ENCODE assay signal across 2 cellular contexts in genomic region chr16:11333010-11333409, GRCh38.
TF ChIP-seq lines count a peak whose summit lies in the region.

No MANE protein-coding gene starts in this region.

TF ChIP-seq in HepG2, 621 proteins besides CTCF, POLR2A, EP300 and RAD21:
- TF ChIP-seq ZNF788 (CRISPR knock-in tag; IDR thresholded peaks at IDR 0.05; ENCODE audit: borderline replicate concordance) (0 out of 2 replicates have a peak, but pooled peaks have one; percentile 38), ZBTB39 (CRISPR knock-in tag; IDR thresholded peaks at IDR 0.05) (0 out of 2 replicates have a peak, but pooled peaks have one; percentile 25), TGIF2 (CRISPR knock-in tag; IDR thresholded peaks at IDR 0.05) (no peak), NFATC3 (CRISPR knock-in tag; IDR thresholded peaks at IDR 0.05) (no peak), ZNF530 (CRISPR knock-in tag; IDR thresholded peaks at IDR 0.05; ENCODE audit: low read depth) (no peak), ADNP (CRISPR knock-in tag; IDR thresholded peaks at IDR 0.05) (peak; percentile 18; the same call in 1 of the 2 replicates), ZSCAN31 (CRISPR knock-in tag; IDR thresholded peaks at IDR 0.05; ENCODE audit: low read depth) (no peak), CENPBD1 (CRISPR knock-in tag; IDR thresholded peaks at IDR 0.05; ENCODE audit: borderline replicate concordance, low read depth) (no peak), ATF6 (CRISPR knock-in tag; conservative IDR thresholded peaks at IDR 0.05) (no peak), SMAD1 (CRISPR knock-in tag; IDR thresholded peaks at IDR 0.05; ENCODE audit: borderline replicate concordance, low read depth) (no peak), HNRNPL (IDR thresholded peaks at IDR 0.05; ENCODE audit: low read depth, low read length) (no peak), HMG20A (CRISPR knock-in tag; IDR thresholded peaks at IDR 0.05; ENCODE audit: borderline replicate concordance) (no peak), TBX2 (CRISPR knock-in tag; IDR thresholded peaks at IDR 0.05; ENCODE audit: borderline replicate concordance) (0 out of 2 replicates have a peak, but pooled peaks have one; percentile 37), ZMYM3 (CRISPR knock-in tag; IDR thresholded peaks at IDR 0.05) (peak; percentile 83), RFX5 (IDR thresholded peaks at IDR 0.05; ENCODE audit: low read depth, low read length) (no peak), ZNF629 (CRISPR knock-in tag; conservative IDR thresholded peaks at IDR 0.05) (0 out of 2 replicates have a peak, but pooled peaks have one; percentile 19)

TF ChIP-seq in WTC11, 78 proteins besides CTCF, POLR2A, EP300 and RAD21:
- no peak for TF ChIP-seq IRF1 (CRISPR knock-in tag; IDR thresholded peaks at IDR 0.05)
- no peak for TF ChIP-seq IRF2 (CRISPR knock-in tag; IDR thresholded peaks at IDR 0.05; ENCODE audit: borderline replicate concordance, low read depth)
- TF ChIP-seq MYBL2 (CRISPR knock-in tag; IDR thresholded peaks at IDR 0.05), result no peak
- no peak for TF ChIP-seq FOXP1 (CRISPR knock-in tag; IDR thresholded peaks at IDR 0.05; ENCODE audit: borderline replicate concordance)
- TF ChIP-seq CDX4 (CRISPR knock-in tag; IDR thresholded peaks at IDR 0.05; ENCODE audit: borderline replicate concordance), result no peak
- TF ChIP-seq EMX1 (CRISPR knock-in tag; IDR thresholded peaks at IDR 0.05), result no peak
- no peak for TF ChIP-seq ZNF425 (CRISPR knock-in tag; conservative IDR thresholded peaks at IDR 0.05)
- no peak for TF ChIP-seq ZNF281 (CRISPR knock-in tag; IDR thresholded peaks at IDR 0.05)
- no peak for TF ChIP-seq RORB (CRISPR knock-in tag; IDR thresholded peaks at IDR 0.05)
- TF ChIP-seq MXD4 (CRISPR knock-in tag; IDR thresholded peaks at IDR 0.05; ENCODE audit: borderline replicate concordance), result no peak
- no peak for TF ChIP-seq ZBTB21 (CRISPR knock-in tag; IDR thresholded peaks at IDR 0.05; ENCODE audit: borderline replicate concordance)
- no peak for TF ChIP-seq USF2 (CRISPR knock-in tag; IDR thresholded peaks at IDR 0.05)
TF ChIP-seq in WTC11: peak in this region for 0.
